In genomic region chr2:54456526-54457325, GRCh38 we compare ENCODE assay signal across 8 cellular contexts. TPM values are rescaled to one million over a fixed set of nuclear protein-coding genes. Genes with fewer than 3 reads are reported as not detected.
DNase-seq lines count a peak whose midpoint lies in the region; ATAC-seq and TF ChIP-seq lines count a peak whose summit lies in the region.

No MANE protein-coding gene starts in this region.

- peak overlapping the region; percentile 61 for H2AFZ ChIP-seq in ACC112 (ENCODE audit: low read length, unreplicated experiment)

- CTCF ChIA-PET in T-cell (lab: Charles Lee), result no interaction called here

- H3K27ac ChIP-seq in ACC112 (ENCODE audit: low read depth, low read length) (peak overlapping the region; percentile 46), lower lobe of right lung (peak overlapping the region; percentile 90), thymus (ENCODE audit: low read depth) (peak overlapping the region; percentile 18)

- H3K27ac Mint-ChIP-seq in T-cell, result no peak overlapping the region

- no peaks in the 10 kb centered on the region for H3K36me3 ChIP-seq in ACC112 (ENCODE audit: insufficient read depth, low read length)
- H3K36me3 ChIP-seq in lower lobe of right lung, result no peaks in the 10 kb centered on the region
- no peaks in the 10 kb centered on the region for H3K36me3 ChIP-seq in thymus (ENCODE audit: control insufficient read depth, insufficient read depth)

- H3K4me3 Mint-ChIP-seq in T-cell, result peak overlapping the region; percentile 82 to 86 (median 83)

- POLR2A ChIA-PET in T-cell (lab: Charles Lee), result no interaction called here

- ATAC-seq in GM18502 (IDR thresholded peaks at IDR 0.05; ENCODE audit: poor library complexity, unreplicated experiment) (peak; percentile 51), T-cell (replicated peaks in 1 of 4) (peak; percentile 27 to 66 (median 51)), lower lobe of right lung (peak; percentile 59 to 69)

- no peaks in the 10 kb centered on the region for H3K36me3 Mint-ChIP-seq in T-cell

- H3K9me3 ChIP-seq in lower lobe of right lung (no peaks in the 10 kb centered on the region), thymus (ENCODE audit: control insufficient read depth) (no peaks in the 10 kb centered on the region)

- H3K9me3 Mint-ChIP-seq in T-cell, result no peaks in the 10 kb centered on the region

- H3K4me3 ChIP-seq in ACC112 (ENCODE audit: low read depth, low read length) (peak overlapping the region; percentile 82), lower lobe of right lung (peak overlapping the region; percentile 69), thymus (ENCODE audit: low read length) (peak overlapping the region; percentile 72)

- peaks cover 20 to 22% (median 22%) of the 10 kb centered on the region in 3 donors for H3K4me1 Mint-ChIP-seq in T-cell

- peaks cover 50% of the 10 kb centered on the region for H3K79me2 ChIP-seq in ACC112 (ENCODE audit: control insufficient read depth, insufficient read depth, low read length, unreplicated experiment)

- intact Hi-C loops in lower lobe of right lung (cut with DNase I), result no loop called here

- TF ChIP-seq CTCF in lower lobe of right lung (IDR thresholded peaks at IDR 0.05), result no peak

- peaks cover 27% of the 10 kb centered on the region for H3K4me1 ChIP-seq in ACC112 (ENCODE audit: control insufficient read depth, insufficient read depth, low read length, unreplicated experiment)
- H3K4me1 ChIP-seq in lower lobe of right lung, result peaks cover 37% of the 10 kb centered on the region
- peaks cover 8% of the 10 kb centered on the region for H3K4me1 ChIP-seq in thymus (ENCODE audit: control insufficient read depth, insufficient read depth, low read length)

- peak; percentile 18 for DNase-seq in HT-29 (ENCODE audit: low spot score)
- peak in 3 of 34 experiments; percentile 2 to 10 (median 4) for DNase-seq in T-cell
- DNase-seq in ecto neural progenitor cell (ENCODE audit: low spot score), result peak; percentile 77
- DNase-seq in lower lobe of right lung, result peak; percentile 50
- no peak for DNase-seq in T-helper 9 cell

- WGBS in thymus, result under 1% methylated on average over 98 of the region's 98 CpGs

- peaks cover 47 to 51% of the 10 kb centered on the region in 2 donors for H3K27me3 Mint-ChIP-seq in T-cell

- H3K27me3 ChIP-seq in ACC112 (ENCODE audit: insufficient read depth, low read length), result no peaks in the 10 kb centered on the region
- H3K27me3 ChIP-seq in lower lobe of right lung (ENCODE audit: low read depth), result no peaks in the 10 kb centered on the region
- peaks cover 43% of the 10 kb centered on the region for H3K27me3 ChIP-seq in thymus (ENCODE audit: control insufficient read depth, insufficient read depth)

RNA-seq across cellular contexts. Expression of gene SPTBN1, which starts 0.6 kb away (rescaled TPM):
- 138 and 141 TPM in 2 replicates for total RNA-seq in HT-29 (2014; rRNA removed; shearing (Covaris generic))
- total RNA-seq in T-cell (100 to 1,000 TPM; 129 to 222 (median 139) TPM), lower lobe of right lung (601 TPM)
- 37.1 TPM for polyA plus RNA-seq in thymus

Comparison
In these comparisons a context has a peak if more than half of its experiments do, and no peak if none do; other contexts are left out.
1. H3K27ac ChIP-seq: peak in every context shown above with its lines; median percentile 90 in lower lobe of right lung; 46 in ACC112; 18 in thymus.